ENCODE assay signal across 6 cellular contexts in genomic region chr6:51578362-51578761, GRCh38.
"Had no signal": no experiment of that assay in that cellular context is flagged by ENCODE, and none has a peak within 500 bp of the region (broad histone marks: within the 10 kb centered on the region; RNA-seq: fewer than 3 reads in every experiment).

No MANE protein-coding gene starts in this region.

- DNase-seq: H9, HCEC 1CT, KBM-7 had no signal

- H3K4me3 ChIP-seq: GM23338 had no signal

- ATAC-seq: GM23338, HepG2 had no signal

- H3K27ac ChIP-seq: HL-60 had no signal

- H3K4me2 ChIP-seq: GM23338 had no signal
